2 cellular contexts compared by ENCODE assay signal in genomic region chr17:42041619-42042018, GRCh38.
TF ChIP-seq lines count a peak whose summit lies in the region.

No MANE protein-coding gene starts in this region.

TF ChIP-seq in SK-N-SH, 30 proteins besides CTCF, POLR2A, EP300 and RAD21:
- TF ChIP-seq REST (IDR thresholded peaks at IDR 0.05; ENCODE audit: low read depth, low read length) (0 out of 2 replicates have a peak, but pooled peaks have one; percentile 53), PBX3 (IDR thresholded peaks at IDR 0.05) (no peak), FOXM1 (IDR thresholded peaks at IDR 0.05; ENCODE audit: low read depth) (no peak), RXRA (IDR thresholded peaks at IDR 0.05; ENCODE audit: borderline replicate concordance, low read depth) (no peak), RFX5 (IDR thresholded peaks at IDR 0.05; ENCODE audit: low read length) (no peak), MAX (IDR thresholded peaks at IDR 0.05; ENCODE audit: low read depth) (no peak)
TF ChIP-seq in SK-N-SH: peak in this region for 1.

TF ChIP-seq in SK-N-SH treated with all-trans-retinoic acid at 6 μM for 48 hours, 23 proteins besides CTCF, POLR2A, EP300 and RAD21 (continued from another document):
- TF ChIP-seq CSRNP3 (CRISPR knock-in tag; IDR thresholded peaks at IDR 0.05) (no peak), CREB5 (CRISPR knock-in tag; IDR thresholded peaks at IDR 0.05; ENCODE audit: low read depth) (no peak), ISL1 (CRISPR knock-in tag; IDR thresholded peaks at IDR 0.05) (no peak), ZNF565 (CRISPR knock-in tag; conservative IDR thresholded peaks at IDR 0.05; ENCODE audit: low read depth) (no peak), TOX (CRISPR knock-in tag; IDR thresholded peaks at IDR 0.05; ENCODE audit: borderline replicate concordance) (no peak), SNAI2 (CRISPR knock-in tag; IDR thresholded peaks at IDR 0.05) (no peak), PATZ1 (CRISPR knock-in tag; IDR thresholded peaks at IDR 0.05; ENCODE audit: borderline replicate concordance) (no peak), ZNF70 (CRISPR knock-in tag; IDR thresholded peaks at IDR 0.05) (no peak), ARNTL (CRISPR knock-in tag; IDR thresholded peaks at IDR 0.05; ENCODE audit: borderline replicate concordance, low read depth) (no peak), CSDC2 (CRISPR knock-in tag; IDR thresholded peaks at IDR 0.05) (no peak), POU6F1 (CRISPR knock-in tag; IDR thresholded peaks at IDR 0.05; ENCODE audit: borderline replicate concordance, low read depth) (no peak), TCF4 (CRISPR knock-in tag; IDR thresholded peaks at IDR 0.05; ENCODE audit: borderline replicate concordance) (no peak), BACH2 (CRISPR knock-in tag; IDR thresholded peaks at IDR 0.05; ENCODE audit: borderline replicate concordance) (no peak), PPARA (CRISPR knock-in tag; IDR thresholded peaks at IDR 0.05; ENCODE audit: borderline replicate concordance) (no peak), ZFP3 (CRISPR knock-in tag; IDR thresholded peaks at IDR 0.05) (no peak), GLIS3 (CRISPR knock-in tag; IDR thresholded peaks at IDR 0.05) (no peak)
